12 cellular contexts compared by ENCODE assay signal in genomic region chr19:7887408-7888144, GRCh38. TPM values are rescaled to one million over a fixed set of nuclear protein-coding genes. Genes with fewer than 3 reads are reported as not detected.
DNase-seq lines count a peak whose midpoint lies in the region; ATAC-seq and TF ChIP-seq lines count a peak whose summit lies in the region.
"Had no signal": no experiment of that assay in that cellular context is flagged by ENCODE, and none has a peak within 500 bp of the region (broad histone marks: within the 10 kb centered on the region; RNA-seq: fewer than 3 reads in every experiment).

No MANE protein-coding gene starts in this region.

- no peak for ATAC-seq in lower lobe of right lung
- ATAC-seq in left colon: no peak

- H3K79me2 ChIP-seq in ACC112 (ENCODE audit: control insufficient read depth, insufficient read depth, low read length, unreplicated experiment): peaks cover 3% of the 10 kb centered on the region

- in situ Hi-C loops in astrocyte of the cerebellum (cut with HindIII; ENCODE audit: low sequenced_read_pairs): no loop called here

- intact Hi-C loops in lower lobe of right lung (cut with DNase I): no loop called here
- intact Hi-C loops in tibial artery (cut with DNase I; ENCODE audit: low total_unique reads): no loop called here
- intact Hi-C loops in left colon (cut with DNase I, micrococcal nuclease): no loop called here

- H3K4me1 ChIP-seq in ACC112 (ENCODE audit: control insufficient read depth, insufficient read depth, low read length, unreplicated experiment) (no peaks in the 10 kb centered on the region), lower lobe of right lung (no peaks in the 10 kb centered on the region), tibial artery (peaks cover 0 to 10% (median 2%) of the 10 kb centered on the region in 4 donors), BE2C (no peaks in the 10 kb centered on the region)

- peak overlapping the region; percentile 92; the same call in 1 of the 2 replicates for H3K4me3 ChIP-seq in ACC112 (ENCODE audit: low read depth, low read length)
- peak overlapping the region; percentile 61; the same call in 1 of the 2 replicates for H3K4me3 ChIP-seq in HFF-Myc (replicated peaks; ENCODE audit: low read depth, low read length)
- peak overlapping the region; percentile 54 for H3K4me3 ChIP-seq in astrocyte of the cerebellum (ENCODE audit: low read depth, low read length)
- H3K4me3 ChIP-seq in lower lobe of right lung: peak overlapping the region; percentile 52
- no peak overlapping the region for H3K4me3 ChIP-seq in tibial artery
- H3K4me3 ChIP-seq in BE2C (ENCODE audit: low read depth, low read length): no peak overlapping the region

- H3K9me3 ChIP-seq in lower lobe of right lung (no peaks in the 10 kb centered on the region), tibial artery (no peaks in the 10 kb centered on the region), BE2C (no peaks in the 10 kb centered on the region)
- H3K9me3 ChIP-seq: thyroid gland had no signal

- DNase-seq in HFF-Myc (ENCODE audit: extremely low read depth, low read depth) (no peak), astrocyte of the cerebellum (ENCODE audit: low read depth) (no peak), lower lobe of right lung (no peak), tibial artery (no peak), NCI-H526 treated with DMSO at 0.1 percent for 48 hours (lab: John Stamatoyannopoulos, UW) (no peak), left colon (no peak), BE2C (no peak)

- H3K27ac ChIP-seq in ACC112 (ENCODE audit: low read depth, low read length): no peak overlapping the region
- H3K27ac ChIP-seq in lower lobe of right lung: no peak overlapping the region
- no peak overlapping the region for H3K27ac ChIP-seq in tibial artery

- no peak for TF ChIP-seq CTCF in HFF-Myc (IDR thresholded peaks at IDR 0.05; ENCODE audit: low read depth, low read length, missing control alignments)
- TF ChIP-seq CTCF in astrocyte of the cerebellum (IDR thresholded peaks at IDR 0.05; ENCODE audit: low read depth, low read length, missing control alignments): no peak
- TF ChIP-seq CTCF in lower lobe of right lung (IDR thresholded peaks at IDR 0.05): no peak
- no peak for TF ChIP-seq CTCF in tibial artery (IDR thresholded peaks at IDR 0.05)
- no peak for TF ChIP-seq CTCF in BE2C (IDR thresholded peaks at IDR 0.05; ENCODE audit: low read depth, low read length)

- H3K36me3 ChIP-seq in ACC112 (ENCODE audit: insufficient read depth, low read length): no peaks in the 10 kb centered on the region
- no peaks in the 10 kb centered on the region for H3K36me3 ChIP-seq in lower lobe of right lung
- no peaks in the 10 kb centered on the region for H3K36me3 ChIP-seq in tibial artery
- H3K36me3 ChIP-seq in BE2C: no peaks in the 10 kb centered on the region
- H3K36me3 ChIP-seq: thyroid gland had no signal

- H3K27me3 ChIP-seq in ACC112 (ENCODE audit: insufficient read depth, low read length): no peaks in the 10 kb centered on the region
- peaks cover 16% of the 10 kb centered on the region for H3K27me3 ChIP-seq in lower lobe of right lung (ENCODE audit: low read depth)
- H3K27me3 ChIP-seq in tibial artery: peaks cover 0 to 36% of the 10 kb centered on the region in 2 donors
- peaks cover 4% of the 10 kb centered on the region; the same call in 1 of the 2 replicates for H3K27me3 ChIP-seq in BE2C
- H3K27me3 ChIP-seq: thyroid gland had no signal

- H2AFZ ChIP-seq in ACC112 (ENCODE audit: low read length, unreplicated experiment): no peak overlapping the region

RNA-seq across cellular contexts. Expression of gene LRRC8E, which starts 0.7 kb away (rescaled TPM):
- total RNA-seq in lower lobe of right lung: 6.6 TPM
- total RNA-seq in left colon: 1 to 10 TPM; 2.7 to 3.1 TPM
- polyA plus RNA-seq in BE2C (2012; ENCODE audit: insufficient read depth, insufficient read length, low read depth): 0.45 TPM
- total RNA-seq: natural killer cell treated with Interleukin-12 subunit alpha and Interleukin-12 subunit beta and Interleukin-15 and Interleukin-18, amount 100 ng/mL, for 72 hours had no signal

RNA-seq across cellular contexts. Expression of gene PRR36, which starts 13.4 kb away (rescaled TPM):
- total RNA-seq in lower lobe of right lung: 2.5 TPM
- under 1 TPM; 0.22 to 0.46 TPM for total RNA-seq in left colon
- 5.3 TPM for polyA plus RNA-seq in BE2C (2012; ENCODE audit: insufficient read depth, insufficient read length, low read depth)
- total RNA-seq: liver; natural killer cell treated with Interleukin-12 subunit alpha and Interleukin-12 subunit beta and Interleukin-15 and Interleukin-18, amount 100 ng/mL, for 72 hours; SK-MEL-5 had no signal

RNA-seq across cellular contexts. Expression of gene MAP2K7, which starts 16.1 kb away (rescaled TPM):
- total RNA-seq in lower lobe of right lung (38.6 TPM), left colon (10 to 100 TPM; 27.0 to 29.2 TPM)
- polyA plus RNA-seq in BE2C (2012; ENCODE audit: insufficient read depth, insufficient read length, low read depth): 86.4 TPM

RNA-seq across cellular contexts. Expression of gene TGFBR3L, which starts 27.1 kb away (rescaled TPM):
- 2.1 TPM for total RNA-seq in lower lobe of right lung
- under 1 TPM in 1 of 2 donors, not detected in 1; 0.53 TPM for total RNA-seq in left colon
- polyA plus RNA-seq in BE2C (2012; ENCODE audit: insufficient read depth, insufficient read length, low read depth): 20.0 TPM
- total RNA-seq: SK-MEL-5, thyroid gland had no signal

RNA-seq across cellular contexts. Expression of gene SNAPC2, which starts 32.6 kb away (rescaled TPM):
- total RNA-seq in lower lobe of right lung: 17.6 TPM
- 10 to 100 TPM; 10.6 to 17.7 TPM for total RNA-seq in left colon
- polyA plus RNA-seq in BE2C (2012; ENCODE audit: insufficient read depth, insufficient read length, low read depth): 81.2 TPM

Comparison
In these comparisons a context has a peak if more than half of its experiments do, and no peak if none do; other contexts are left out.
1. H3K4me3 ChIP-seq: peak in ACC112 (single experiment), HFF-Myc (single experiment), astrocyte of the cerebellum (single experiment) and lower lobe of right lung (single experiment); none in tibial artery (0 of 2) and BE2C (single experiment).